In the genomic region with DNA sequence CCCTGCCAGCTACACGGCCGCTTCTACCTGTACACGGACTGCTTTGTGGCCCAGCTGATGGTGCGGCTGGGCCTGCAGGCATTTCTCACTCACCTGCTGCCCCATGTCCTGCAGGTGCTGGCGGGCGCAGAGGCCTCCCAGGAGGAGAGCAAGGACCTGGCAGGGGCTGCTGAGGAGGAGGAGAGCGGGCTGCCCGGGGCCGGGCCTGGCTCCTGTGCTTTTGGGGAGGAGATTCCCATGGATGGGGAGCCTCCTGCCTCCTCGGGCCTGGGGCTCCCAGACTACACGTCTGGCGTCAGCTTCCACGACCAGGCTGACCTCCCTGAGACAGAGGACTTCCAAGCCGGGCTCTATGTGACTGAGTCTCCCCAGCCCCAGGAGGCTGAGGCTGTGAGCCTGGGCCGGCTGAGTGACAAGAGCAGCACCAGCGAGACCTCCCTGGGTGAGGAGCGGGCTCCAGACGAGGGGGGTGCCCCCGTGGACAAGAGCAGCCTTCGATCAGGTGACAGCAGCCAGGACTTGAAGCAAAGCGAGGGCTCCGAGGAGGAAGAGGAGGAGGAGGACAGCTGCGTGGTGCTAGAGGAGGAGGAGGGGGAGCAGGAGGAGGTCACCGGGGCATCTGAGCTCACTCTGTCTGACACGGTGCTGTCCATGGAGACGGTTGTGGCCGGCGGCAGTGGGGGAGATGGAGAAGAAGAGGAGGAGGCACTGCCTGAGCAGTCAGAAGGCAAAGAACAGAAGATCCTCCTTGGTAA, we compare ENCODE assay signal across 22 cellular contexts. TPM values are rescaled to one million over a fixed set of nuclear protein-coding genes. Genes with fewer than 3 reads are reported as not detected.
DNase-seq lines count a peak whose midpoint lies in the region; ATAC-seq, FAIRE-seq and TF ChIP-seq lines count a peak whose summit lies in the region.
"Had no signal": no experiment of that assay in that cellular context is flagged by ENCODE, and none has a peak within 500 bp of the region (broad histone marks: within the 10 kb centered on the region; RNA-seq: fewer than 3 reads in every experiment).

No MANE protein-coding gene starts in this region.

- no peak for ATAC-seq in Right ventricle myocardium inferior
- no peak for ATAC-seq in heart right ventricle
- ATAC-seq in K562 = no peak
- ATAC-seq: lower lobe of right lung, PC-3 had no signal

- TF ChIP-seq POLR2A in K562 (conservative IDR thresholded peaks at IDR 0.05) (no peak), vagina (IDR thresholded peaks at IDR 0.05) (no peak)

- TF ChIP-seq RAD21 in K562 (CRISPR knock-in tag; conservative IDR thresholded peaks at IDR 0.05 in 1 of 2, IDR thresholded peaks at IDR 0.05 in 1 of 2) = no peak

- peak; percentile 54 for FAIRE-seq in K562 (lab: Jason Lieb, UNC)

- no peaks in the 10 kb centered on the region for H3K27me3 ChIP-seq in heart right ventricle
- no peaks in the 10 kb centered on the region for H3K27me3 ChIP-seq in K562 (ENCODE audit: control insufficient read depth in 2 of 2, insufficient read depth in 2 of 2, low read length in 2 of 2)
- H3K27me3 ChIP-seq in vagina = no peaks in the 10 kb centered on the region
- no peaks in the 10 kb centered on the region for H3K27me3 ChIP-seq in effector memory CD4-positive, alpha-beta T cell (replicated peaks; ENCODE audit: control insufficient read depth, insufficient read depth, low read length, poor library complexity, severe bottlenecking)

- WGBS in heart right ventricle, 2 donors = 90 to 93% methylated on average over 28 of the region's 28 CpGs
- WGBS in K562 (ENCODE audit: insufficient coverage, low coverage, missing lambda C conversion rate) = 76% methylated on average over 7 of the region's 28 CpGs

- POLR2A ChIA-PET in K562 (lab: Yijun Ruan, JAX) = interaction anchor here (1.0 to 4.4 kb wide), 3 partner anchors 9 to 101 kb away, joined by 3 to 25 read pairs (median 3); partner anchors contain the start of genes RPA1 and SMYD4

- H3K27me3 Mint-ChIP-seq in nephron (ENCODE audit: low read depth) = no peaks in the 10 kb centered on the region

- DNase-seq in Right ventricle myocardium inferior (ENCODE audit: missing footprints) = peak; percentile 59
- DNase-seq in heart right ventricle = no peak
- DNase-seq in K562 (ENCODE audit: extremely low read depth in 1 of 4, low spot score in 3 of 4) = peak in 1 of 4 experiments; percentile 37
- DNase-seq in vagina (ENCODE audit: extremely low spot score in 2 of 2) = peak in 1 of 2 donors; percentile 88
- DNase-seq in T1000 (lab: John Stamatoyannopoulos, UW) = no peak
- DNase-seq in SIG-M5 treated with dmso at 0.1 percent for 504 hours (lab: John Stamatoyannopoulos, UW; ENCODE audit: unreplicated experiment) = no peak
- DNase-seq in effector memory CD4-positive, alpha-beta T cell = no peak
- DNase-seq: activated CD4-positive, CD25-positive, alpha-beta regulatory T cell; DMS53; effector CD4-positive, alpha-beta T cell; lower lobe of right lung; MV-4-11; NCI-H187; NCI-H226; NCI-H82; PC-3; stimulated activated CD4-positive, alpha-beta T cell treated with anti-CD3 and anti-CD28 coated beads, Interleukin-2, amount 100 ng/mL, for 48 hours had no signal

- no peak overlapping the region for H3K4me2 ChIP-seq in K562 (ENCODE audit: insufficient read depth, low read length)

- H3K27ac Mint-ChIP-seq in nephron = peak overlapping the region; percentile 27 to 89 (median 53)
- H3K27ac Mint-ChIP-seq: T-helper 2 cell treated with Interferon-gamma antibody and Interleukin-4, amounts not matched to agents 5 μg/mL and 100 μg/mL, for 36 hours had no signal

- H3K9me1 ChIP-seq in K562 (ENCODE audit: control insufficient read depth, insufficient read depth, low read length) = no peaks in the 10 kb centered on the region

- H3K27ac ChIP-seq in heart right ventricle (peak overlapping the region in 2 of 10 donors; percentile 13 to 31), K562 (ENCODE audit: extremely low read depth, low read depth, low read length) (peak overlapping the region; percentile 41; the same call in 2 of the 3 replicates), vagina (peak overlapping the region; percentile 98)
- H3K27ac ChIP-seq in effector memory CD4-positive, alpha-beta T cell (ENCODE audit: insufficient read depth, low read length, poor library complexity, severe bottlenecking) = no peak overlapping the region
- H3K27ac ChIP-seq: C4-2B, HL-60, lower lobe of right lung had no signal

- intact Hi-C loops in Right ventricle myocardium inferior (cut with DNase I) (no loop called here), heart right ventricle (cut with DNase I) (loop anchor here in 5 of 10 donors (5.0 to 10.0 kb wide), 5 partner anchors 54 to 317 kb away; partner anchors contain the start of genes OVCA2 (in 2 of the 5), DPH1 (in 1 of the 5) and RTN4RL1 (in 1 of the 5)), K562 (cut with micrococcal nuclease) (no loop called here), vagina (cut with DNase I) (no loop called here)

- peak overlapping the region in 2 of 3 experiments; percentile 47 to 55 for H3K4me3 Mint-ChIP-seq in nephron
- H3K4me3 Mint-ChIP-seq: T-helper 2 cell treated with Interferon-gamma antibody and Interleukin-4, amounts not matched to agents 5 μg/mL and 100 μg/mL, for 36 hours had no signal

- H3K9me3 ChIP-seq in heart right ventricle = no peaks in the 10 kb centered on the region
- no peaks in the 10 kb centered on the region for H3K9me3 ChIP-seq in K562 (replicated peaks; ENCODE audit: control insufficient read depth, insufficient read depth, low read depth, low read length)
- no peaks in the 10 kb centered on the region for H3K9me3 ChIP-seq in vagina
- no peaks in the 10 kb centered on the region for H3K9me3 ChIP-seq in effector memory CD4-positive, alpha-beta T cell (ENCODE audit: control insufficient read depth, low read length)
- H3K9me3 ChIP-seq: lower lobe of right lung had no signal

- no peak overlapping the region for H3K4me3 ChIP-seq in heart right ventricle
- no peak overlapping the region for H3K4me3 ChIP-seq in K562
- no peak overlapping the region for H3K4me3 ChIP-seq in vagina
- H3K4me3 ChIP-seq in effector memory CD4-positive, alpha-beta T cell (ENCODE audit: insufficient read depth, low read depth, low read length, poor library complexity, severe bottlenecking) = no peak overlapping the region
- H3K4me3 ChIP-seq: lower lobe of right lung, skin epidermis had no signal

- H3K79me2 ChIP-seq in K562 (ENCODE audit: control insufficient read depth, insufficient read depth, low read length) = peaks cover 15% of the 10 kb centered on the region; the same call in 2 of the 3 replicates

- H3K36me3 ChIP-seq in heart right ventricle (peaks cover 0 to 71% (median 2%) of the 10 kb centered on the region in 9 donors), K562 (ENCODE audit: control insufficient read depth, insufficient read depth, low read length) (peaks cover 14% of the 10 kb centered on the region; the same call in 1 of the 3 replicates), vagina (peaks cover 0 to 36% of the 10 kb centered on the region in 2 donors)
- peaks cover 44% of the 10 kb centered on the region for H3K36me3 ChIP-seq in effector memory CD4-positive, alpha-beta T cell (ENCODE audit: control insufficient read depth, insufficient read depth, low read length)

- BruUV-seq in K562 (replicated peaks; lab: Mats Ljungman, UMichigan) = no TSS peak

- no peak for TF ChIP-seq EP300 in K562 (IDR thresholded peaks at IDR 0.05; ENCODE audit: low read length)

- no peaks in the 10 kb centered on the region for H3K9me3 Mint-ChIP-seq in nephron
- H3K9me3 Mint-ChIP-seq: T-helper 2 cell treated with Interferon-gamma antibody and Interleukin-4, amounts not matched to agents 5 μg/mL and 100 μg/mL, for 36 hours had no signal

- peaks cover 15% of the 10 kb centered on the region for H3K36me3 Mint-ChIP-seq in nephron (ENCODE audit: low read depth)

- peaks cover 26% of the 10 kb centered on the region for H3K4me1 Mint-ChIP-seq in nephron

- in situ Hi-C loops in K562 (cut with MboI) = no loop called here

- no peak for TF ChIP-seq CTCF in heart right ventricle (IDR thresholded peaks at IDR 0.05)
- no peak for TF ChIP-seq CTCF in K562 (IDR thresholded peaks at IDR 0.05 in 2 of 3, conservative IDR thresholded peaks at IDR 0.05 in 1 of 3; ENCODE audit: insufficient read depth in 2 of 3, low read depth in 1 of 3, low read length in 3 of 3)
- no peak for TF ChIP-seq CTCF in nephron (IDR thresholded peaks at IDR 0.05; ENCODE audit: unreplicated experiment in 3 of 3)
- TF ChIP-seq CTCF in vagina (IDR thresholded peaks at IDR 0.05) = no peak

- H3K4me1 ChIP-seq in heart right ventricle (peaks cover 9 to 72% (median 38%) of the 10 kb centered on the region in 9 donors), K562 (replicated peaks in 1 of 2; ENCODE audit: control insufficient read depth in 2 of 2, insufficient read depth in 2 of 2, low read length in 2 of 2) (peaks cover 26 to 84% of the 10 kb centered on the region in 2 experiments), vagina (peaks cover 80% of the 10 kb centered on the region)
- peaks cover 30% of the 10 kb centered on the region for H3K4me1 ChIP-seq in effector memory CD4-positive, alpha-beta T cell (ENCODE audit: control insufficient read depth, insufficient read depth, low read length, poor library complexity, severe bottlenecking)

- CTCF ChIA-PET in K562 (lab: Yijun Ruan, JAX; ENCODE audit: low intra/inter-chr PET ratio) = no interaction called here

- H2AFZ ChIP-seq in K562 (ENCODE audit: low read depth, low read length) = no peak overlapping the region

- no peaks in the 10 kb centered on the region for H4K20me1 ChIP-seq in K562 (replicated peaks; ENCODE audit: control insufficient read depth, insufficient read depth, low read length)

- peak overlapping the region in 1 of 2 experiments; percentile 82; a peak in 2 of 4 replicates for H3K9ac ChIP-seq in K562 (ENCODE audit: insufficient read depth in 1 of 2, low read depth in 2 of 2, low read length in 2 of 2)

RNA-seq across cellular contexts. Expression of gene WDR81, which starts 3.5 kb away (rescaled TPM):
- 10.4 TPM for total RNA-seq in Right ventricle myocardium inferior
- 10 to 100 TPM in 4 of 10 donors, 1 to 10 TPM in 6; 7.7 to 16.9 (median 9.2) TPM for total RNA-seq in heart right ventricle
- 10 to 100 TPM in 1 of 2 donors, 1 to 10 TPM in 1; 8.5 to 14.9 TPM for polyA plus RNA-seq in heart right ventricle
- total RNA-seq in K562 (2011; cell fraction: chromatin; rRNA removed; ENCODE audit: low replicate concordance) = 13.5 and 42.5 TPM in 2 replicates
- 29.2 and 35.2 TPM in 2 replicates for total RNA-seq in K562 (2011; cell fraction: nucleolus; rRNA removed)
- total RNA-seq in K562 (2011; cell fraction: nucleoplasm; rRNA removed) = 14.9 and 15.0 TPM in 2 replicates
- total RNA-seq in K562 (2014; rRNA removed) = 11.1 and 12.5 TPM in 2 replicates
- total RNA-seq in K562 (2014; rRNA removed; fragmentation: Illumina TruSeq; extraction: Trizol) = 0.89 and 1.7 TPM in 2 replicates
- total RNA-seq in K562 (2015; rRNA removed; fragmentation: Illumina TruSeq; extraction: Trizol) = 4.3 and 5.3 TPM in 2 replicates
- 13.0 and 17.1 TPM in 2 replicates for total RNA-seq in K562 (2021)
- 2.7 and 5.1 TPM in 2 replicates for polyA plus RNA-seq in K562 (2011; rRNA removed)
- 5.3 and 9.9 TPM in 2 replicates for polyA plus RNA-seq in K562 (2011; cell fraction: cytosol; rRNA removed)
- 26.4 and 53.6 TPM in 2 replicates for polyA plus RNA-seq in K562 (2011; cell fraction: nucleus; rRNA removed)
- 8.7 and 12.9 TPM in 2 replicates for polyA plus RNA-seq in K562 (2012)
- polyA plus RNA-seq in K562 (2014; fragmentation: Illumina TruSeq; extraction: Trizol) = 3.3 and 9.0 TPM in 2 replicates
- polyA plus RNA-seq in K562 (2014; fragmentation: Nextera tagmentation; extraction: Ambion mirVana) = under 1 TPM; 0.01 to 0.04 TPM
- polyA plus RNA-seq in K562 (2014; rRNA removed) = 12.2 and 12.9 TPM in 2 replicates
- 1.3 and 3.6 TPM in 2 replicates for polyA minus RNA-seq in K562 (2011; rRNA and poly(A)+ RNA removed)
- polyA minus RNA-seq in K562 (2011; cell fraction: cytosol; rRNA and poly(A)+ RNA removed) = 10.1 and 18.5 TPM in 2 replicates
- polyA minus RNA-seq in K562 (2011; cell fraction: nucleus; rRNA and poly(A)+ RNA removed) = 9.9 and 15.3 TPM in 2 replicates
- 57.2 TPM for total RNA-seq in vagina

RNA-seq across cellular contexts. Expression of gene SERPINF2, which starts 14.6 kb away (rescaled TPM):
- 0.73 TPM for total RNA-seq in Right ventricle myocardium inferior
- 1 to 10 TPM in 3 of 10 donors, under 1 TPM in 5, not detected in 2; 0.18 to 1.3 (median 0.41) TPM for total RNA-seq in heart right ventricle
- polyA plus RNA-seq in heart right ventricle = 1 to 10 TPM; 2.0 to 2.8 TPM
- 0.25 TPM in 1 of 2 replicates, not detected in the other for total RNA-seq in K562 (2011; cell fraction: chromatin; rRNA removed; ENCODE audit: low replicate concordance)
- total RNA-seq in K562 (2011; cell fraction: nucleolus; rRNA removed) = not detected in 2 replicates
- total RNA-seq in K562 (2011; cell fraction: nucleoplasm; rRNA removed) = not detected in 2 replicates
- total RNA-seq in K562 (2014; rRNA removed) = not detected in 2 replicates
- not detected in 2 replicates for total RNA-seq in K562 (2014; rRNA removed; fragmentation: Illumina TruSeq; extraction: Trizol)
- total RNA-seq in K562 (2015; rRNA removed; fragmentation: Illumina TruSeq; extraction: Trizol) = not detected in 2 replicates
- 0.22 TPM in 2 replicates for total RNA-seq in K562 (2021)
- 0.04 TPM in 1 of 2 replicates, not detected in the other for polyA plus RNA-seq in K562 (2011; rRNA removed)
- polyA plus RNA-seq in K562 (2011; cell fraction: cytosol; rRNA removed) = 0.03 TPM in 1 of 2 replicates, not detected in the other
- 0.07 TPM in 1 of 2 replicates, not detected in the other for polyA plus RNA-seq in K562 (2011; cell fraction: nucleus; rRNA removed)
- polyA plus RNA-seq in K562 (2012) = 0.03 and 0.06 TPM in 2 replicates
- polyA plus RNA-seq in K562 (2014; fragmentation: Illumina TruSeq; extraction: Trizol) = not detected in 2 replicates
- polyA plus RNA-seq in K562 (2014; fragmentation: Nextera tagmentation; extraction: Ambion mirVana) = not detected
- not detected in 2 replicates for polyA plus RNA-seq in K562 (2014; rRNA removed)
- not detected in 2 replicates for polyA minus RNA-seq in K562 (2011; rRNA and poly(A)+ RNA removed)
- 0.91 TPM in 1 of 2 replicates, not detected in the other for polyA minus RNA-seq in K562 (2011; cell fraction: cytosol; rRNA and poly(A)+ RNA removed)
- polyA minus RNA-seq in K562 (2011; cell fraction: nucleus; rRNA and poly(A)+ RNA removed) = not detected in 2 replicates
- total RNA-seq in vagina = 23.8 TPM

RNA-seq across cellular contexts. Expression of gene TLCD2, which starts 17.9 kb away (rescaled TPM):
- total RNA-seq in Right ventricle myocardium inferior (2.4 TPM), heart right ventricle (1 to 10 TPM in 9 of 10 donors, under 1 TPM in 1; 0.96 to 6.0 (median 1.9) TPM), K562 (2014; rRNA removed) (0.45 and 0.54 TPM in 2 replicates), K562 (2014; rRNA removed; fragmentation: Illumina TruSeq; extraction: Trizol) (0.64 and 0.65 TPM in 2 replicates), K562 (2015; rRNA removed; fragmentation: Illumina TruSeq; extraction: Trizol) (0.76 and 0.98 TPM in 2 replicates), K562 (2021) (0.78 and 0.89 TPM in 2 replicates), vagina (10.8 TPM)
- polyA plus RNA-seq in heart right ventricle (1 to 10 TPM; 1.6 to 3.2 TPM), K562 (2011; rRNA removed) (0.46 and 0.50 TPM in 2 replicates), K562 (2014; fragmentation: Illumina TruSeq; extraction: Trizol) (0.58 and 0.64 TPM in 2 replicates), K562 (2014; fragmentation: Nextera tagmentation; extraction: Ambion mirVana) (under 1 TPM; 0.10 to 0.13 TPM), K562 (2014; rRNA removed) (0.73 and 1.0 TPM in 2 replicates)
- 1.2 and 1.5 TPM in 2 replicates for total RNA-seq in K562 (2011; cell fraction: chromatin; rRNA removed; ENCODE audit: low replicate concordance)
- 1.1 and 1.2 TPM in 2 replicates for total RNA-seq in K562 (2011; cell fraction: nucleolus; rRNA removed)
- total RNA-seq in K562 (2011; cell fraction: nucleoplasm; rRNA removed) = 1.2 and 1.5 TPM in 2 replicates
- 0.49 and 0.53 TPM in 2 replicates for polyA plus RNA-seq in K562 (2011; cell fraction: cytosol; rRNA removed)
- 0.39 and 0.54 TPM in 2 replicates for polyA plus RNA-seq in K562 (2011; cell fraction: nucleus; rRNA removed)
- 0.89 and 4.5 TPM in 2 replicates for polyA plus RNA-seq in K562 (2012)
- 0.72 and 0.81 TPM in 2 replicates for polyA minus RNA-seq in K562 (2011; rRNA and poly(A)+ RNA removed)
- polyA minus RNA-seq in K562 (2011; cell fraction: cytosol; rRNA and poly(A)+ RNA removed) = 0.48 and 0.73 TPM in 2 replicates
- polyA minus RNA-seq in K562 (2011; cell fraction: nucleus; rRNA and poly(A)+ RNA removed) = 0.40 and 0.56 TPM in 2 replicates

RNA-seq across cellular contexts. Expression of gene SERPINF1, which starts 33.8 kb away (rescaled TPM):
- 198 TPM for total RNA-seq in Right ventricle myocardium inferior
- 100 to 1,000 TPM in 4 of 10 donors, 10 to 100 TPM in 6; 26.2 to 185 (median 89.1) TPM for total RNA-seq in heart right ventricle
- 100 to 1,000 TPM; 181 to 247 TPM for polyA plus RNA-seq in heart right ventricle
- 49.3 and 78.6 TPM in 2 replicates for total RNA-seq in K562 (2011; cell fraction: chromatin; rRNA removed; ENCODE audit: low replicate concordance)
- 114 and 121 TPM in 2 replicates for total RNA-seq in K562 (2011; cell fraction: nucleolus; rRNA removed)
- 64.9 and 87.2 TPM in 2 replicates for total RNA-seq in K562 (2011; cell fraction: nucleoplasm; rRNA removed)
- total RNA-seq in K562 (2014; rRNA removed) = 37.7 and 54.7 TPM in 2 replicates
- 21.5 and 27.5 TPM in 2 replicates for total RNA-seq in K562 (2014; rRNA removed; fragmentation: Illumina TruSeq; extraction: Trizol)
- total RNA-seq in K562 (2015; rRNA removed; fragmentation: Illumina TruSeq; extraction: Trizol) = 37.0 and 40.4 TPM in 2 replicates
- total RNA-seq in K562 (2021) = 34.5 and 44.2 TPM in 2 replicates
- polyA plus RNA-seq in K562 (2011; rRNA removed) = 66.9 and 85.2 TPM in 2 replicates
- polyA plus RNA-seq in K562 (2011; cell fraction: cytosol; rRNA removed) = 137 and 141 TPM in 2 replicates
- 57.8 and 67.5 TPM in 2 replicates for polyA plus RNA-seq in K562 (2011; cell fraction: nucleus; rRNA removed)
- 34.1 and 98.1 TPM in 2 replicates for polyA plus RNA-seq in K562 (2012)
- 44.8 and 53.4 TPM in 2 replicates for polyA plus RNA-seq in K562 (2014; fragmentation: Illumina TruSeq; extraction: Trizol)
- 1 to 10 TPM; 2.6 to 6.3 TPM for polyA plus RNA-seq in K562 (2014; fragmentation: Nextera tagmentation; extraction: Ambion mirVana)
- 42.4 and 78.9 TPM in 2 replicates for polyA plus RNA-seq in K562 (2014; rRNA removed)
- polyA minus RNA-seq in K562 (2011; rRNA and poly(A)+ RNA removed) = 35.2 and 36.2 TPM in 2 replicates
- 21.5 and 27.6 TPM in 2 replicates for polyA minus RNA-seq in K562 (2011; cell fraction: cytosol; rRNA and poly(A)+ RNA removed)
- 9.0 and 17.2 TPM in 2 replicates for polyA minus RNA-seq in K562 (2011; cell fraction: nucleus; rRNA and poly(A)+ RNA removed)
- total RNA-seq in vagina = 1,040 TPM

RNA-seq across cellular contexts. Expression of gene PRPF8, which starts 43.4 kb away (rescaled TPM):
- total RNA-seq in Right ventricle myocardium inferior (120 TPM), heart right ventricle (100 to 1,000 TPM; 137 to 205 (median 179) TPM), K562 (2014; rRNA removed) (85.9 and 111 TPM in 2 replicates), K562 (2014; rRNA removed; fragmentation: Illumina TruSeq; extraction: Trizol) (64.3 and 72.1 TPM in 2 replicates), K562 (2015; rRNA removed; fragmentation: Illumina TruSeq; extraction: Trizol) (64.6 and 74.2 TPM in 2 replicates), K562 (2021) (278 and 294 TPM in 2 replicates), vagina (247 TPM)
- polyA plus RNA-seq in heart right ventricle (100 to 1,000 TPM in 1 of 2 donors, 10 to 100 TPM in 1; 79.1 to 107 TPM), K562 (2011; rRNA removed) (64.3 and 160 TPM in 2 replicates), K562 (2014; fragmentation: Illumina TruSeq; extraction: Trizol) (208 and 224 TPM in 2 replicates), K562 (2014; fragmentation: Nextera tagmentation; extraction: Ambion mirVana) (100 to 1,000 TPM; 128 to 174 TPM), K562 (2014; rRNA removed) (77.2 and 85.9 TPM in 2 replicates)
- total RNA-seq in K562 (2011; cell fraction: chromatin; rRNA removed; ENCODE audit: low replicate concordance) = 654 and 969 TPM in 2 replicates
- total RNA-seq in K562 (2011; cell fraction: nucleolus; rRNA removed) = 322 and 340 TPM in 2 replicates
- total RNA-seq in K562 (2011; cell fraction: nucleoplasm; rRNA removed) = 351 and 363 TPM in 2 replicates
- 111 and 123 TPM in 2 replicates for polyA plus RNA-seq in K562 (2011; cell fraction: cytosol; rRNA removed)
- polyA plus RNA-seq in K562 (2011; cell fraction: nucleus; rRNA removed) = 279 and 287 TPM in 2 replicates
- polyA plus RNA-seq in K562 (2012) = 137 and 179 TPM in 2 replicates
- 219 and 329 TPM in 2 replicates for polyA minus RNA-seq in K562 (2011; rRNA and poly(A)+ RNA removed)
- polyA minus RNA-seq in K562 (2011; cell fraction: cytosol; rRNA and poly(A)+ RNA removed) = 406 and 503 TPM in 2 replicates
- 87.5 and 163 TPM in 2 replicates for polyA minus RNA-seq in K562 (2011; cell fraction: nucleus; rRNA and poly(A)+ RNA removed)

Comparison
In these comparisons a context has a peak if more than half of its experiments do, and no peak if none do; other contexts are left out.
1. RNA of gene SERPINF2, which starts 14.6 kb away (total RNA-seq): 23.8 TPM in vagina (single experiment); 0.73 TPM in Right ventricle myocardium inferior (single experiment), 0.18 to 1.3 TPM in heart right ventricle and 0.22 to 0.25 TPM in K562; every median in the first group is over 10 times any median in the second.